ENCODE assay signal across 16 cellular contexts in the genomic region with DNA sequence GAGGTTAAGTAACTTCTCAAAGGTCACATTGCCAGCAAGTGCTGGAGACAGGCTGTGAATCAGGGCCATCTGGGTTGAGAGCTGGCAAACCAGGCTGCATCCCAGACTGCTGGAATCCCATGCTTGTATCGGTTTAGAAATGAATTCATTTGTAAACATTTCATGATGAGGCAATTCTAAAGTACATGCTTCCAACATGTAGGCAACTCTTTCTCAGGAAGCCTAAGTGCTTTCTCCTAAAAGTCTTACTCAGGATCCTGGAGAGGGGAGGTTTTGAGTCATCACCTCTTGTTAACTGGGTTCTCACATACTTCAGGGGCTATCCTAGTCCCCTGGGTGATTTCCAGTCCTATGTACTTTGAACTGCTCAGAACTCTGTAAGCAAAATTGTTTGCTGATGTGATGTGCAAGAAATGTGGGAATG.
DNase-seq lines count a peak whose midpoint lies in the region; ATAC-seq and TF ChIP-seq lines count a peak whose summit lies in the region.
"Had no signal": no experiment of that assay in that cellular context is flagged by ENCODE, and none has a peak within 500 bp of the region (broad histone marks: within the 10 kb centered on the region; RNA-seq: fewer than 3 reads in every experiment).

No MANE protein-coding gene starts in this region.

- no peak overlapping the region for H2AFZ ChIP-seq in IMR-90 (replicated peaks; ENCODE audit: low read length, poor library complexity)

- ATAC-seq in IMR-90 (ENCODE audit: low read depth), result peak; percentile 89
- ATAC-seq in omental fat pad (ENCODE audit: low FRiP score), result peak; percentile 60
- no peak for ATAC-seq in GM21447 (IDR thresholded peaks at IDR 0.05; ENCODE audit: unreplicated experiment)
- no peak for ATAC-seq in HG02571 (IDR thresholded peaks at IDR 0.05; ENCODE audit: unreplicated experiment)

- 0 out of 4 replicates have a peak, but pooled peaks cover 0 to 3% of the 10 kb centered on the region in 2 experiments for H3K79me1 ChIP-seq in IMR-90 (ENCODE audit: low read depth in 1 of 2, low read length in 2 of 2)

- TF ChIP-seq POLR2A in IMR-90 (IDR thresholded peaks at IDR 0.05; ENCODE audit: low read depth, low read length), result no peak

- POLR2A ChIA-PET in IMR-90 (lab: Charles Lee; ENCODE audit: unreplicated experiment), result no interaction called here

- no peak for TF ChIP-seq CTCF in IMR-90 (conservative IDR thresholded peaks at IDR 0.05; ENCODE audit: low read depth, low read length)
- no peak for TF ChIP-seq CTCF in omental fat pad (IDR thresholded peaks at IDR 0.05)

- no peak overlapping the region for H3K4me3 ChIP-seq in IMR-90 (ENCODE audit: insufficient read depth, low read depth, low read length)
- H3K4me3 ChIP-seq: BLaER1 treated with 17β-estradiol and CSF1 and Interleukin-3, amounts not matched to agents 10 nM and 100 nM; SJSA1; thoracic aorta had no signal

- in situ Hi-C loops in IMR-90 (cut with MboI; ENCODE audit: low sequenced_read_pairs), result no loop called here

- H3K4ac ChIP-seq in IMR-90 (ENCODE audit: low read depth, low read length), result peak overlapping the region; percentile 82

- H3K9me1 ChIP-seq in IMR-90 (ENCODE audit: insufficient read depth, low read length), result peaks cover 19% of the 10 kb centered on the region

- peaks cover 25% of the 10 kb centered on the region for H3K4me1 ChIP-seq in IMR-90 (ENCODE audit: control insufficient read depth, insufficient read depth, low read length)

- no peaks in the 10 kb centered on the region for H3K36me3 ChIP-seq in IMR-90 (ENCODE audit: control insufficient read depth, insufficient read depth, low read length)
- H3K36me3 ChIP-seq: BLaER1 treated with 17β-estradiol and CSF1 and Interleukin-3, amounts not matched to agents 10 nM and 100 nM; SJSA1; thoracic aorta had no signal

- H4K20me1 ChIP-seq in IMR-90 (ENCODE audit: insufficient read depth, low read length), result no peaks in the 10 kb centered on the region
- H4K20me1 ChIP-seq: BLaER1 treated with 17β-estradiol and CSF1 and Interleukin-3, amounts not matched to agents 10 nM and 100 nM had no signal

- peak overlapping the region; percentile 57 for H3K14ac ChIP-seq in IMR-90 (replicated peaks; ENCODE audit: low read depth, low read length)

- peak overlapping the region; percentile 0; the same call in 1 of the 2 replicates for H3K23ac ChIP-seq in IMR-90 (ENCODE audit: low read depth, low read length)

- H2BK20ac ChIP-seq in IMR-90 (ENCODE audit: low read depth, low read length), result peak overlapping the region; percentile 68

- peak overlapping the region; percentile 3 to 50; a peak in 2 of 4 replicates for H4K8ac ChIP-seq in IMR-90 (ENCODE audit: low read depth in 2 of 2, low read length in 2 of 2)

- peak overlapping the region; percentile 62 for H2BK5ac ChIP-seq in IMR-90 (ENCODE audit: low read depth, low read length, poor library complexity, severe bottlenecking)

- TF ChIP-seq RAD21 in IMR-90 (IDR thresholded peaks at IDR 0.05; ENCODE audit: low read length), result no peak; the same call in 1 of the 2 replicates

- peak overlapping the region; percentile 62 for H2AK5ac ChIP-seq in IMR-90 (ENCODE audit: low read depth, low read length)

- WGBS in IMR-90 (ENCODE audit: extremely low coverage in 2 of 2, insufficient read length in 1 of 2), 2 experiments, result no CpG with 5 or more reads among the region's 1 CpG

- no peaks in the 10 kb centered on the region for H3K9me3 ChIP-seq in IMR-90 (ENCODE audit: control insufficient read depth, insufficient read depth, low read length)
- H3K9me3 ChIP-seq: BLaER1 treated with 17β-estradiol and CSF1 and Interleukin-3, amounts not matched to agents 10 nM and 100 nM; SJSA1; thoracic aorta had no signal

- CTCF ChIA-PET in IMR-90 (lab: Yijun Ruan, JAX), result interaction anchor here (0.6 to 1.1 kb wide), 3 partner anchors 9 to 623 kb away, joined by 3 to 5 read pairs (median 4); no protein-coding TSS in a partner anchor

- peak overlapping the region; percentile 81 for H3K18ac ChIP-seq in IMR-90 (ENCODE audit: low read depth, low read length)

- DNase-seq in AG08396 (ENCODE audit: low spot score) (peak; percentile 59), IMR-90 (peak; percentile 99), epithelial cell of prostate (ENCODE audit: low read depth, low spot score) (peak; percentile 12), omental fat pad (ENCODE audit: low spot score) (no peak), NCI-H2227 treated with DMSO at 0.1 percent for 48 hours (lab: John Stamatoyannopoulos, UW) (no peak), GDM1 (lab: John Stamatoyannopoulos, UW) (no peak)
- DNase-seq: activated gamma-delta T cell, caudate nucleus, DND-41, nucleus accumbens had no signal

- H4K5ac ChIP-seq in IMR-90 (ENCODE audit: low read depth, low read length), result peak overlapping the region; percentile 75; the same call in 1 of the 2 replicates

- H2AK9ac ChIP-seq in IMR-90 (replicated peaks; ENCODE audit: low read depth, low read length, poor library complexity), result peak overlapping the region; percentile 5

- H3K4me2 ChIP-seq in IMR-90 (ENCODE audit: low read depth, low read length), result peak overlapping the region; percentile 19; the same call in 1 of the 2 replicates
- H3K4me2 ChIP-seq: BLaER1 treated with 17β-estradiol and CSF1 and Interleukin-3, amounts not matched to agents 10 nM and 100 nM had no signal

- intact Hi-C loops in IMR-90 (cut with micrococcal nuclease), result loop anchor here (5.0 kb wide), 1 partner anchor 414 kb away; a partner anchor contains a TSS

- dilution Hi-C loops in IMR-90 (cut with HindIII; ENCODE audit: low sequenced_read_pairs, unreplicated experiment), result no loop called here

- BruUV-seq in IMR-90 (replicated peaks; lab: Mats Ljungman, UMichigan), result no TSS peak

- peak overlapping the region; percentile 30; the same call in 1 of the 2 replicates for H3K56ac ChIP-seq in IMR-90 (ENCODE audit: extremely low read depth, insufficient read depth, low read length)

- no peak overlapping the region for H3K9ac ChIP-seq in IMR-90 (ENCODE audit: low read depth, low read length)
- H3K9ac ChIP-seq: BLaER1 treated with 17β-estradiol and CSF1 and Interleukin-3, amounts not matched to agents 10 nM and 100 nM had no signal

- no peaks in the 10 kb centered on the region for H3K27me3 ChIP-seq in IMR-90 (ENCODE audit: control insufficient read depth, insufficient read depth, low read length)
- H3K27me3 ChIP-seq: BLaER1 treated with 17β-estradiol and CSF1 and Interleukin-3, amounts not matched to agents 10 nM and 100 nM; SJSA1 had no signal

- H3K27ac ChIP-seq in IMR-90 (ENCODE audit: insufficient read depth, low read length) (peak overlapping the region; percentile 60), epithelial cell of prostate (no peak overlapping the region)
- H3K27ac ChIP-seq: BLaER1 treated with 17β-estradiol and CSF1 and Interleukin-3, amounts not matched to agents 10 nM and 100 nM; HL-60; SJSA1; thoracic aorta had no signal

- H4K91ac ChIP-seq in IMR-90 (ENCODE audit: insufficient read depth, low read depth, low read length), result peak overlapping the region; percentile 74

- H2BK120ac ChIP-seq in IMR-90 (ENCODE audit: low read depth, low read length), result peak overlapping the region; percentile 75

- H2BK15ac ChIP-seq in IMR-90 (ENCODE audit: low read depth, low read length), result peak overlapping the region; percentile 76; the same call in 2 of the 3 replicates

TF ChIP-seq in IMR-90, 13 proteins besides CTCF, POLR2A, EP300 and RAD21:
- TF ChIP-seq, protein P1, sequence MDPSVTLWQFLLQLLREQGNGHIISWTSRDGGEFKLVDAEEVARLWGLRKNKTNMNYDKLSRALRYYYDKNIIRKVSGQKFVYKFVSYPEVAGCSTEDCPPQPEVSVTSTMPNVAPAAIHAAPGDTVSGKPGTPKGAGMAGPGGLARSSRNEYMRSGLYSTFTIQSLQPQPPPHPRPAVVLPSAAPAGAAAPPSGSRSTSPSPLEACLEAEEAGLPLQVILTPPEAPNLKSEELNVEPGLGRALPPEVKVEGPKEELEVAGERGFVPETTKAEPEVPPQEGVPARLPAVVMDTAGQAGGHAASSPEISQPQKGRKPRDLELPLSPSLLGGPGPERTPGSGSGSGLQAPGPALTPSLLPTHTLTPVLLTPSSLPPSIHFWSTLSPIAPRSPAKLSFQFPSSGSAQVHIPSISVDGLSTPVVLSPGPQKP (IDR thresholded peaks at IDR 0.05; ENCODE audit: borderline replicate concordance, low read depth, low read length), result no peak
- TF ChIP-seq MAFK (IDR thresholded peaks at IDR 0.05; ENCODE audit: low read depth, low read length) (peak; percentile 61), RFX5 (IDR thresholded peaks at IDR 0.05; ENCODE audit: low read depth, low read length) (no peak), RCOR1 (IDR thresholded peaks at IDR 0.05; ENCODE audit: insufficient replicate concordance, low read length) (peak; percentile 96), MXI1 (IDR thresholded peaks at IDR 0.05; ENCODE audit: borderline replicate concordance, low read depth, low read length) (peak; percentile 46; the same call in 1 of the 2 replicates), BHLHE40 (IDR thresholded peaks at IDR 0.05; ENCODE audit: low read depth, low read length) (0 out of 2 replicates have a peak, but pooled peaks have one; percentile 7), MAZ (IDR thresholded peaks at IDR 0.05; ENCODE audit: borderline replicate concordance, low read depth, low read length) (no peak), CEBPB (IDR thresholded peaks at IDR 0.05; ENCODE audit: low read depth, low read length) (peak; percentile 96), SMC3 (IDR thresholded peaks at IDR 0.05; ENCODE audit: low read depth, low read length) (peak; percentile 24; the same call in 1 of the 2 replicates), FOS (IDR thresholded peaks at IDR 0.05; ENCODE audit: low read depth, low read length) (peak; percentile 67; the same call in 1 of the 2 replicates), CHD1 (IDR thresholded peaks at IDR 0.05; ENCODE audit: low read depth, low read length) (no peak), NFE2L2 (IDR thresholded peaks at IDR 0.05; ENCODE audit: low read depth, low read length) (peak; percentile 42)
- TF ChIP-seq, protein P2, sequence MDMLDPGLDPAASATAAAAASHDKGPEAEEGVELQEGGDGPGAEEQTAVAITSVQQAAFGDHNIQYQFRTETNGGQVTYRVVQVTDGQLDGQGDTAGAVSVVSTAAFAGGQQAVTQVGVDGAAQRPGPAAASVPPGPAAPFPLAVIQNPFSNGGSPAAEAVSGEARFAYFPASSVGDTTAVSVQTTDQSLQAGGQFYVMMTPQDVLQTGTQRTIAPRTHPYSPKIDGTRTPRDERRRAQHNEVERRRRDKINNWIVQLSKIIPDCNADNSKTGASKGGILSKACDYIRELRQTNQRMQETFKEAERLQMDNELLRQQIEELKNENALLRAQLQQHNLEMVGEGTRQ (IDR thresholded peaks at IDR 0.05; ENCODE audit: low read depth, low read length), result no peak; the same call in 1 of the 2 replicates

Comparison
In these comparisons a context has a peak if more than half of its experiments do, and no peak if none do; other contexts are left out.
1. DNase-seq: peak in AG08396 (single experiment), IMR-90 (single experiment) and epithelial cell of prostate (single experiment); none in omental fat pad (single experiment), NCI-H2227 treated with DMSO at 0.1 percent for 48 hours (single experiment) and GDM1 (single experiment).
2. ATAC-seq: peak in IMR-90 (single experiment) and omental fat pad (single experiment); none in GM21447 (single experiment) and HG02571 (single experiment).